Comparison of ENCODE assay signal across 26 cellular contexts in genomic region chrX:39577206-39577605, GRCh38.
A peak's percentile ranks its signal among the peaks of the same experiment; 100 is the strongest.
DNase-seq lines count a peak whose midpoint lies in the region; ATAC-seq, FAIRE-seq and TF ChIP-seq lines count a peak whose summit lies in the region.
"Had no signal": no experiment of that assay in that cellular context is flagged by ENCODE, and none has a peak within 500 bp of the region (broad histone marks: within the 10 kb centered on the region; RNA-seq: fewer than 3 reads in every experiment).

No MANE protein-coding gene starts in this region.

- H3K4me1 ChIP-seq in Loucy (ENCODE audit: insufficient read depth, low read length, poor library complexity, severe bottlenecking), result peaks cover 28% of the 10 kb centered on the region
- peaks cover 9% of the 10 kb centered on the region for H3K4me1 ChIP-seq in CD8-positive, alpha-beta T cell (ENCODE audit: insufficient read depth, low read length)
- H3K4me1 ChIP-seq: pancreas, right lobe of liver, upper lobe of right lung had no signal

- intact Hi-C loops in sciatic nerve (cut with DNase I), result no loop called here
- intact Hi-C loops in CD8-positive, alpha-beta T cell (cut with DNase I, micrococcal nuclease), result no loop called here

- H3K9ac ChIP-seq in Loucy (ENCODE audit: low read depth, low read length, poor library complexity, severe bottlenecking), result no peak overlapping the region

- no peaks in the 10 kb centered on the region for H3K36me3 Mint-ChIP-seq in CD8-positive, alpha-beta T cell
- H3K36me3 Mint-ChIP-seq: naive B cell had no signal

- TF ChIP-seq CTCF in Loucy (conservative IDR thresholded peaks at IDR 0.05; ENCODE audit: low read length) (no peak), bronchial epithelial cell (IDR thresholded peaks at IDR 0.05; ENCODE audit: insufficient read depth, low read length, severe bottlenecking) (no peak)
- no peak for TF ChIP-seq CTCF in CD8-positive, alpha-beta T cell (IDR thresholded peaks at IDR 0.05)

- no peaks in the 10 kb centered on the region for H3F3A ChIP-seq in Loucy (ENCODE audit: low read depth)

- H3K27me3 ChIP-seq in Loucy (ENCODE audit: insufficient read depth, low read length, poor library complexity, severe bottlenecking) (no peaks in the 10 kb centered on the region), bronchial epithelial cell (ENCODE audit: control insufficient read depth, insufficient read depth, low read length) (peaks cover 2% of the 10 kb centered on the region)
- no peaks in the 10 kb centered on the region for H3K27me3 ChIP-seq in CD8-positive, alpha-beta T cell (ENCODE audit: insufficient read depth, low read length)
- H3K27me3 ChIP-seq: BE2C, right lobe of liver, upper lobe of right lung had no signal

- no peak for FAIRE-seq in bronchial epithelial cell (lab: Jason Lieb, UNC)
- FAIRE-seq: colon, GM12891, H54, pancreas, RCC 7860 had no signal

- H3K36me3 ChIP-seq in Loucy (ENCODE audit: insufficient read depth, low read length) (no peaks in the 10 kb centered on the region), bronchial epithelial cell (ENCODE audit: control insufficient read depth, insufficient read depth, low read length) (no peaks in the 10 kb centered on the region)
- H3K36me3 ChIP-seq in CD8-positive, alpha-beta T cell (ENCODE audit: insufficient read depth, low read length), result no peaks in the 10 kb centered on the region
- H3K36me3 ChIP-seq: BE2C, heart right ventricle, pancreas, right lobe of liver, upper lobe of right lung had no signal

- CTCF ChIA-PET in CD8-positive, alpha-beta T cell (lab: Charles Lee), result no interaction called here

- no peak overlapping the region for H3K27ac ChIP-seq in CD8-positive, alpha-beta T cell (ENCODE audit: low read depth, low read length)
- H3K27ac ChIP-seq: heart right ventricle, pancreas, right lobe of liver, upper lobe of right lung had no signal

- no peak overlapping the region for H3K4me3 ChIP-seq in Loucy (ENCODE audit: low read length, poor library complexity, severe bottlenecking)
- no peak overlapping the region for H3K4me3 ChIP-seq in bronchial epithelial cell (ENCODE audit: low read depth, low read length)
- H3K4me3 ChIP-seq in CD8-positive, alpha-beta T cell (ENCODE audit: low read depth, low read length), result no peak overlapping the region
- H3K4me3 ChIP-seq: heart right ventricle, lung, pancreas, right lobe of liver, upper lobe of right lung had no signal

- H3K9me3 ChIP-seq in Loucy (ENCODE audit: insufficient read depth, low read depth, low read length), result no peaks in the 10 kb centered on the region
- H3K9me3 ChIP-seq in CD8-positive, alpha-beta T cell (ENCODE audit: low read length), result no peaks in the 10 kb centered on the region
- H3K9me3 ChIP-seq: BE2C, heart right ventricle, pancreas, right lobe of liver, upper lobe of right lung had no signal

- POLR2A ChIA-PET in CD8-positive, alpha-beta T cell (lab: Charles Lee), result no interaction called here

- no peaks in the 10 kb centered on the region for H3K9me2 ChIP-seq in Loucy (replicated peaks; ENCODE audit: low read depth, low read length)

- peak overlapping the region; percentile 74 for H3K4me2 ChIP-seq in Loucy (ENCODE audit: low read depth, low read length, poor library complexity, severe bottlenecking)

- no peak overlapping the region for H2AFZ ChIP-seq in Loucy (ENCODE audit: low read length)

- peaks cover 4% of the 10 kb centered on the region for H3K4me1 Mint-ChIP-seq in CD8-positive, alpha-beta T cell (ENCODE audit: low read depth)

- ATAC-seq in sciatic nerve, result peak; percentile 59
- no peak for ATAC-seq in HG03025 (IDR thresholded peaks at IDR 0.05; ENCODE audit: low FRiP score, unreplicated experiment)
- ATAC-seq in CD8-positive, alpha-beta T cell, result no peak
- ATAC-seq: heart right ventricle, pancreas, right lobe of liver, upper lobe of right lung had no signal

- no peaks in the 10 kb centered on the region for H4K20me1 ChIP-seq in Loucy (ENCODE audit: insufficient read depth, low read length, poor library complexity, severe bottlenecking)

- no peaks in the 10 kb centered on the region for H3K27me3 Mint-ChIP-seq in CD8-positive, alpha-beta T cell (ENCODE audit: low read depth)
- H3K27me3 Mint-ChIP-seq: stimulated activated naive CD8-positive, alpha-beta T cell treated with anti-CD3 and anti-CD28 coated beads, Interleukin-15, Interleukin-2, amounts not matched to agents 100 ng/mL and 50 ng/mL, for 24 hours had no signal

- H3K27ac Mint-ChIP-seq in CD8-positive, alpha-beta T cell, result no peak overlapping the region
- H3K27ac Mint-ChIP-seq: stimulated activated naive CD8-positive, alpha-beta T cell treated with anti-CD3 and anti-CD28 coated beads, Interleukin-15, Interleukin-2, amounts not matched to agents 100 ng/mL and 50 ng/mL, for 24 hours had no signal

- no peak overlapping the region for H3K4me3 Mint-ChIP-seq in CD8-positive, alpha-beta T cell
- H3K4me3 Mint-ChIP-seq: stimulated activated naive CD8-positive, alpha-beta T cell treated with anti-CD3 and anti-CD28 coated beads, Interleukin-15, Interleukin-2, amounts not matched to agents 100 ng/mL and 50 ng/mL, for 24 hours had no signal

- H3K79me2 ChIP-seq in Loucy (ENCODE audit: insufficient read depth, low read length), result no peaks in the 10 kb centered on the region

- no peaks in the 10 kb centered on the region for H3K9me3 Mint-ChIP-seq in CD8-positive, alpha-beta T cell
- H3K9me3 Mint-ChIP-seq: naive B cell; stimulated activated naive CD8-positive, alpha-beta T cell treated with anti-CD3 and anti-CD28 coated beads, Interleukin-15, Interleukin-2, amounts not matched to agents 100 ng/mL and 50 ng/mL, for 24 hours had no signal

- DNase-seq in NCI-H1092 treated with DMSO at 0.1 percent for 48 hours (lab: John Stamatoyannopoulos, UW) (peak; percentile 58), NCI-H1092 (lab: John Stamatoyannopoulos, UW) (no peak), bronchial epithelial cell (ENCODE audit: low read depth) (peak; percentile 23), sciatic nerve (ENCODE audit: low spot score) (no peak)
- no peak for DNase-seq in stimulated activated CD4-positive, alpha-beta T cell treated with anti-CD3 and anti-CD28 coated beads, Interleukin-12 subunit alpha, Interleukin-12 subunit beta, amount 100 ng/mL, for 4 hours
- DNase-seq in CD8-positive, alpha-beta T cell, result no peak
- DNase-seq: activated naive CD4-positive, alpha-beta T cell; aorta; BE2C; Calu3; heart right ventricle; naive B cell; NCI-H1436 treated with DMSO at 0.1 percent for 48 hours; NCI-H226; pancreas; right lobe of liver; stimulated activated CD4-positive, alpha-beta T cell treated with anti-CD3 and anti-CD28 coated beads, Interleukin-1b, Interleukin-23, amount 100 ng/mL, for 48 hours; upper lobe of right lung had no signal

Comparison
In these comparisons a context has a peak if more than half of its experiments do, and no peak if none do; other contexts are left out.
1. DNase-seq: peak in NCI-H1092 treated with DMSO at 0.1 percent for 48 hours (single experiment) and bronchial epithelial cell (single experiment); none in NCI-H1092 (single experiment), sciatic nerve (single experiment), stimulated activated CD4-positive, alpha-beta T cell treated with anti-CD3 and anti-CD28 coated beads, Interleukin-12 subunit alpha, Interleukin-12 subunit beta, amount 100 ng/mL, for 4 hours (single experiment) and CD8-positive, alpha-beta T cell (0 of 7).